Comparison of ENCODE assay signal across 8 cellular contexts in genomic region chr14:78164226-78164853, GRCh38. TPM values are rescaled to one million over a fixed set of nuclear protein-coding genes. Genes with fewer than 3 reads are reported as not detected.
DNase-seq lines count a peak whose midpoint lies in the region; ATAC-seq and TF ChIP-seq lines count a peak whose summit lies in the region.

No MANE protein-coding gene starts in this region.

- no peak overlapping the region for H3K27ac ChIP-seq in transverse colon
- H3K27ac ChIP-seq in tibial nerve = no peak overlapping the region

- H3K27me3 ChIP-seq in transverse colon (peaks cover 8% of the 10 kb centered on the region), tibial nerve (no peaks in the 10 kb centered on the region)

- 10 to 22% methylated on average over 5 to 8 of the region's 8 CpGs for WGBS in transverse colon (ENCODE audit: low coverage in 1 of 2), 2 donors
- WGBS in tibial nerve, 2 donors = 10 to 17% methylated on average over 8 of the region's 8 CpGs

- no peak for TF ChIP-seq EP300 in transverse colon (IDR thresholded peaks at IDR 0.05; ENCODE audit: low read depth)
- no peak for TF ChIP-seq EP300 in tibial nerve (IDR thresholded peaks at IDR 0.05)

- TF ChIP-seq CTCF in epithelial cell of esophagus (IDR thresholded peaks at IDR 0.05; ENCODE audit: insufficient read depth, low read depth, low read length, missing control alignments) (peak; percentile 67), transverse colon (IDR thresholded peaks at IDR 0.05) (peak; percentile 26 to 43 (median 37)), tibial nerve (IDR thresholded peaks at IDR 0.05) (peak in 1 of 5 experiments; percentile 7)

- intact Hi-C loops in transverse colon (cut with DNase I; ENCODE audit: low total_unique reads) = no loop called here

- H3K9me3 ChIP-seq in transverse colon = no peaks in the 10 kb centered on the region
- H3K9me3 ChIP-seq in tibial nerve = no peaks in the 10 kb centered on the region

- DNase-seq in DMS53 (lab: John Stamatoyannopoulos, UW) = peak; percentile 81
- peak; percentile 83 for DNase-seq in NCI-H69 (lab: John Stamatoyannopoulos, UW)
- DNase-seq in epithelial cell of esophagus (ENCODE audit: low read depth) = peak; percentile 50
- peak; percentile 31 for DNase-seq in transverse colon
- DNase-seq in AML-193 (lab: John Stamatoyannopoulos, UW) = no peak
- DNase-seq in tibial nerve (ENCODE audit: low spot score in 2 of 2) = no peak
- DNase-seq in hippocampal formation (lab: John Stamatoyannopoulos, UW) = no peak

- TF ChIP-seq POLR2A in transverse colon (IDR thresholded peaks at IDR 0.05) = no peak
- TF ChIP-seq POLR2A in tibial nerve (IDR thresholded peaks at IDR 0.05) = no peak

- in situ Hi-C loops in transverse colon (cut with MboI; ENCODE audit: low pct_ligation_motif_present in 1 of 4, low pct_unique_long_range_greater_than_20kb in 1 of 4, low sequenced_read_pairs in 3 of 4) = no loop called here

- ATAC-seq in GM21367 (IDR thresholded peaks at IDR 0.05; ENCODE audit: unreplicated experiment) = peak; percentile 80

- H3K36me3 ChIP-seq in transverse colon = no peaks in the 10 kb centered on the region
- H3K36me3 ChIP-seq in tibial nerve = no peaks in the 10 kb centered on the region

- H3K4me3 ChIP-seq in epithelial cell of esophagus (ENCODE audit: low read length) (no peak overlapping the region), transverse colon (no peak overlapping the region), tibial nerve (no peak overlapping the region)

- H3K4me1 ChIP-seq in transverse colon = no peaks in the 10 kb centered on the region
- no peaks in the 10 kb centered on the region for H3K4me1 ChIP-seq in tibial nerve

RNA-seq across cellular contexts. Expression of gene NRXN3, which starts 5.8 kb away (rescaled TPM):
- total RNA-seq in transverse colon (10 to 100 TPM in 1 of 4 donors, 1 to 10 TPM in 3; 4.1 to 11.9 (median 5.8) TPM), tibial nerve (10 to 100 TPM; 16.7 to 52.2 (median 19.7) TPM)

Comparison
In these comparisons a context has a peak if more than half of its experiments do, and no peak if none do; other contexts are left out.
1. DNase-seq: peak in DMS53 (single experiment), NCI-H69 (single experiment), epithelial cell of esophagus (single experiment) and transverse colon (single experiment); none in AML-193 (0 of 2), tibial nerve (0 of 2) and hippocampal formation (0 of 2).